Comparison of ENCODE assay signal across 27 cellular contexts in the genomic region with DNA sequence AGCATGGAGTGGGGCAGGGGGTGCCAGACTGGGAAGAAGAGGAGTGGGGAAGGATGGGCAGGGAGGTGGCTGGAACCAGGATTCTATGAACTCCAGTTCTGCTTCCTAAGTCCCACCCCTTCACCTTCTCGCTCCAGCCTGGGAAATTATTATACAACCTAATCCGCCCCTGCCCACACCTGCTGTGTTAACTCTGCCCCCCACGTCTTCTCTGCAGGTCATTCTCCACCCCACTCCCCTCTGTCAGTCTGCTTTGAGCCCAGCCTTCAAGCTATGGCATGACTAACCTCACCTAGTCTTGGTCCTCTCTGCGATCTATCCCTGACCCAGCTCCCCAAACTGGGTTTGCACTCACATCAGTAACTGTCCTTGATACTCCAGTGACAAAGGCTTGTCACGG. TPM values are rescaled to one million over a fixed set of nuclear protein-coding genes. Genes with fewer than 3 reads are reported as not detected.
"Had no signal": no experiment of that assay in that cellular context is flagged by ENCODE, and none has a peak within 500 bp of the region (broad histone marks: within the 10 kb centered on the region; RNA-seq: fewer than 3 reads in every experiment).

No MANE protein-coding gene starts in this region.

- H3K9me3 Mint-ChIP-seq: activated CD4-positive, alpha-beta memory T cell treated with anti-CD3 and anti-CD28 coated beads for 36 hours; activated CD4-positive, alpha-beta T cell treated with anti-CD3 and anti-CD28 coated beads, Interleukin-2, amount 10 ng/mL, durations not matched to agents 7 days and 5 days; activated naive CD4-positive, alpha-beta T cell treated with anti-CD3 and anti-CD28 coated beads, Interleukin-2, amount 50 U/mL, for 24 hours; activated naive CD8-positive, alpha-beta T cell treated with anti-CD3 and anti-CD28 coated beads, Interleukin-2, amount 50 U/mL, for 24 hours; activated T-cell treated with anti-CD3 and anti-CD28 coated beads, Interleukin-2, amount 50 U/mL, for 4 hours; activated T-helper 2 cell treated with anti-CD3 and anti-CD28 coated beads, Interferon-gamma antibody, Interleukin-2, Interleukin-4, amounts not matched to agents 10 μg/mL and 5 μg/mL and 100 μg/mL, durations not matched to agents 14 hours and 24 hours and 36 hours had no signal

- H3K4me2 ChIP-seq: SK-N-SH had no signal

- H3K4me1 Mint-ChIP-seq: activated CD4-positive, alpha-beta T cell treated with anti-CD3 and anti-CD28 coated beads, Interleukin-2, amount 10 ng/mL, durations not matched to agents 7 days and 5 days; activated naive CD4-positive, alpha-beta T cell treated with anti-CD3 and anti-CD28 coated beads, Interleukin-2, amount 50 U/mL, for 24 hours; activated naive CD8-positive, alpha-beta T cell treated with anti-CD3 and anti-CD28 coated beads, Interleukin-2, amount 50 U/mL, for 24 hours had no signal

- ATAC-seq: activated naive CD8-positive, alpha-beta T cell treated with anti-CD3 and anti-CD28 coated beads, Interleukin-2, amount 50 U/mL, for 24 hours; activated T-cell treated with anti-CD3 and anti-CD28 coated beads, Interleukin-2, amount 50 U/mL, for 4 hours; body of pancreas had no signal

- H3K4me3 ChIP-seq: ascending aorta, body of pancreas, Peyer's patch, SJCRH30 had no signal

- H3K27me3 Mint-ChIP-seq: activated CD4-positive, alpha-beta memory T cell treated with anti-CD3 and anti-CD28 coated beads for 36 hours; activated CD4-positive, alpha-beta T cell treated with anti-CD3 and anti-CD28 coated beads, Interleukin-2, amount 10 ng/mL, durations not matched to agents 7 days and 5 days; activated naive CD4-positive, alpha-beta T cell treated with anti-CD3 and anti-CD28 coated beads, Interleukin-2, amount 50 U/mL, for 24 hours; activated naive CD8-positive, alpha-beta T cell treated with anti-CD3 and anti-CD28 coated beads, Interleukin-2, amount 50 U/mL, for 24 hours had no signal

- H3K9me3 ChIP-seq: ascending aorta, body of pancreas, Peyer's patch, SJCRH30, SK-N-SH had no signal

- H3K36me3 ChIP-seq: ascending aorta, SJCRH30 had no signal

- H3K9ac ChIP-seq: SK-N-SH had no signal

- H3K27ac ChIP-seq: ascending aorta, body of pancreas, Peyer's patch, RWPE1, SJCRH30, VCaP had no signal

- DNase-seq: activated CD4-positive, alpha-beta memory T cell treated with anti-CD3 and anti-CD28 coated beads for 36 hours; activated CD4-positive, alpha-beta T cell treated with anti-CD3 and anti-CD28 coated beads, Interleukin-2, amount 10 ng/mL, durations not matched to agents 7 days and 5 days; activated CD4-positive, CD25-positive, alpha-beta regulatory T cell; activated CD8-positive, alpha-beta memory T cell treated with anti-CD3 and anti-CD28 coated beads, Interleukin-2, amount 50 U/mL, for 4 hours; activated gamma-delta T cell treated with Interleukin-2 at 50 U/mL for 16 hours; activated naive CD8-positive, alpha-beta T cell treated with anti-CD3 and anti-CD28 coated beads, Interleukin-2, amount 50 U/mL, for 24 hours; activated T-cell treated with anti-CD3 and anti-CD28 coated beads, Interleukin-2, amount 50 U/mL, for 4 hours; amniotic stem cell; body of pancreas; MM.1S; NCI-H1105; NCI-H1436; NCI-H187; NCI-H2081; NCI-H446; NCI-H524; Peyer's patch; Right ventricle myocardium superior; SJCRH30; SK-N-SH; T-helper 1 cell had no signal

- H3K4me3 Mint-ChIP-seq: activated CD4-positive, alpha-beta memory T cell treated with anti-CD3 and anti-CD28 coated beads for 36 hours; activated CD4-positive, alpha-beta T cell treated with anti-CD3 and anti-CD28 coated beads, Interleukin-2, amount 10 ng/mL, durations not matched to agents 7 days and 5 days; activated naive CD4-positive, alpha-beta T cell treated with anti-CD3 and anti-CD28 coated beads, Interleukin-2, amount 50 U/mL, for 24 hours; activated naive CD8-positive, alpha-beta T cell treated with anti-CD3 and anti-CD28 coated beads, Interleukin-2, amount 50 U/mL, for 24 hours; activated T-cell treated with anti-CD3 and anti-CD28 coated beads, Interleukin-2, amount 50 U/mL, for 4 hours had no signal

- H3K36me3 Mint-ChIP-seq: activated CD4-positive, alpha-beta memory T cell treated with anti-CD3 and anti-CD28 coated beads for 36 hours; activated naive CD4-positive, alpha-beta T cell treated with anti-CD3 and anti-CD28 coated beads, Interleukin-2, amount 50 U/mL, for 24 hours had no signal

- H3K27me3 ChIP-seq: ascending aorta, body of pancreas, Peyer's patch, SJCRH30 had no signal

- H3K4me1 ChIP-seq: ascending aorta had no signal

- H3K27ac Mint-ChIP-seq: activated CD4-positive, alpha-beta memory T cell treated with anti-CD3 and anti-CD28 coated beads for 36 hours; activated CD4-positive, alpha-beta T cell treated with anti-CD3 and anti-CD28 coated beads, Interleukin-2, amount 10 ng/mL, durations not matched to agents 7 days and 5 days; activated naive CD4-positive, alpha-beta T cell treated with anti-CD3 and anti-CD28 coated beads, Interleukin-2, amount 50 U/mL, for 24 hours; activated naive CD8-positive, alpha-beta T cell treated with anti-CD3 and anti-CD28 coated beads, Interleukin-2, amount 50 U/mL, for 24 hours; activated T-helper 2 cell treated with anti-CD3 and anti-CD28 coated beads, Interferon-gamma antibody, Interleukin-2, Interleukin-4, amounts not matched to agents 10 μg/mL and 5 μg/mL and 100 μg/mL, durations not matched to agents 14 hours and 24 hours and 36 hours had no signal

RNA-seq across cellular contexts. Expression of gene GOLT1A, which starts 46.0 kb away (rescaled TPM):
- total RNA-seq: activated CD4-positive, alpha-beta T cell treated with anti-CD3 and anti-CD28 coated beads, Interleukin-2, amount 10 ng/mL, durations not matched to agents 7 days and 5 days; activated T-cell treated with anti-CD3 and anti-CD28 coated beads, Interleukin-2, amount 50 U/mL, for 4 hours; ascending aorta; Right ventricle myocardium superior; SJCRH30; T-helper 2 cell treated with Interferon-gamma antibody and Interleukin-4, amounts not matched to agents 100 ng/mL and 5 ng/mL, for 36 hours had no signal
- polyA plus RNA-seq: SK-N-SH had no signal
